In genomic region chr14:23326491-23327332, GRCh38 we compare ENCODE assay signal across 16 cellular contexts. TPM values are rescaled to one million over a fixed set of nuclear protein-coding genes. Genes with fewer than 3 reads are reported as not detected.
A peak's percentile ranks its signal among the peaks of the same experiment; 100 is the strongest.
DNase-seq lines count a peak whose midpoint lies in the region; TF ChIP-seq lines count a peak whose summit lies in the region.
"Had no signal": no experiment of that assay in that cellular context is flagged by ENCODE, and none has a peak within 500 bp of the region (broad histone marks: within the 10 kb centered on the region; RNA-seq: fewer than 3 reads in every experiment).

No MANE protein-coding gene starts in this region.

- H3K36me3 Mint-ChIP-seq in mesothelial cell of epicardium: peaks cover 11% of the 10 kb centered on the region
- peaks cover 0 to 42% (median 6%) of the 10 kb centered on the region in 3 donors for H3K36me3 Mint-ChIP-seq in CD8-positive, alpha-beta memory T cell
- H3K36me3 Mint-ChIP-seq: natural killer cell had no signal

- DNase-seq in NCI-H2171 treated with DMSO at 0.1 percent for 48 hours (lab: John Stamatoyannopoulos, UW): peak; percentile 12
- DNase-seq in NCI-H2171 (lab: John Stamatoyannopoulos, UW): no peak
- DNase-seq in mesothelial cell of epicardium (ENCODE audit: low spot score in 2 of 2, unreplicated experiment in 2 of 2): no peak
- no peak for DNase-seq in adrenal gland
- DNase-seq in CD8-positive, alpha-beta memory T cell: no peak
- DNase-seq: activated CD8-positive, alpha-beta T cell treated with anti-CD3 and anti-CD28 coated beads for 36 hours; CD4-positive, CD25-positive, alpha-beta regulatory T cell; GM23248; natural killer cell; NCI-H187; NCI-H510A treated with DMSO at 0.1 percent for 48 hours; stimulated activated naive CD8-positive, alpha-beta T cell treated with anti-CD3 and anti-CD28 coated beads, Interleukin-15, amount 100 ng/mL, for 72 hours had no signal

- no peaks in the 10 kb centered on the region for H3K27me3 ChIP-seq in adrenal gland
- H3K27me3 ChIP-seq in CD8-positive, alpha-beta memory T cell (ENCODE audit: insufficient read depth, low read length, poor library complexity, severe bottlenecking): no peaks in the 10 kb centered on the region

- no peaks in the 10 kb centered on the region for H3K9me3 Mint-ChIP-seq in mesothelial cell of epicardium
- no peaks in the 10 kb centered on the region for H3K9me3 Mint-ChIP-seq in CD8-positive, alpha-beta memory T cell
- H3K9me3 Mint-ChIP-seq: activated CD8-positive, alpha-beta T cell treated with anti-CD3 and anti-CD28 coated beads for 36 hours; CD4-positive, CD25-positive, alpha-beta regulatory T cell; natural killer cell; stimulated activated naive CD8-positive, alpha-beta T cell treated with anti-CD3 and anti-CD28 coated beads, Interleukin-15, amount 100 ng/mL, for 72 hours had no signal

- CTCF ChIA-PET in CD8-positive, alpha-beta memory T cell (lab: Charles Lee): interaction anchor here (1.1 to 2.5 kb wide), 9 partner anchors 9 to 68 kb away, joined by 3 to 23 read pairs (median 5); partner anchors contain the start of genes HOMEZ and PPP1R3E

- H3K27ac Mint-ChIP-seq in mesothelial cell of epicardium: peak overlapping the region; percentile 69
- H3K27ac Mint-ChIP-seq in CD8-positive, alpha-beta memory T cell: peak overlapping the region in 2 of 8 donors; percentile 22 to 41
- H3K27ac Mint-ChIP-seq: activated CD8-positive, alpha-beta T cell treated with anti-CD3 and anti-CD28 coated beads for 36 hours had no signal

- no peaks in the 10 kb centered on the region for H3K27me3 Mint-ChIP-seq in mesothelial cell of epicardium (ENCODE audit: low read depth)
- peaks cover 0 to 3% of the 10 kb centered on the region in 2 donors for H3K27me3 Mint-ChIP-seq in CD8-positive, alpha-beta memory T cell
- H3K27me3 Mint-ChIP-seq: activated CD8-positive, alpha-beta T cell treated with anti-CD3 and anti-CD28 coated beads for 36 hours; CD4-positive, CD25-positive, alpha-beta regulatory T cell; stimulated activated naive CD8-positive, alpha-beta T cell treated with anti-CD3 and anti-CD28 coated beads, Interleukin-15, amount 100 ng/mL, for 72 hours had no signal

- peaks cover 11 to 21% of the 10 kb centered on the region in 2 donors for H3K4me1 ChIP-seq in adrenal gland (replicated peaks in 1 of 2)
- peaks cover 13% of the 10 kb centered on the region for H3K4me1 ChIP-seq in CD8-positive, alpha-beta memory T cell (ENCODE audit: insufficient read depth, low read length)

- H3K4me1 Mint-ChIP-seq in mesothelial cell of epicardium: peaks cover 19% of the 10 kb centered on the region
- peaks cover 17 to 24% (median 19%) of the 10 kb centered on the region in 3 donors for H3K4me1 Mint-ChIP-seq in CD8-positive, alpha-beta memory T cell

- H3K9me3 ChIP-seq in adrenal gland (replicated peaks in 1 of 3): no peaks in the 10 kb centered on the region
- no peaks in the 10 kb centered on the region for H3K9me3 ChIP-seq in CD8-positive, alpha-beta memory T cell (ENCODE audit: low read length)

- TF ChIP-seq POLR2A in adrenal gland (IDR thresholded peaks at IDR 0.05): no peak

- intact Hi-C loops in adrenal gland (cut with DNase I): loop anchor here in 1 of 2 donors (10.0 kb wide), 2 partner anchors 62 to 238 kb away; partner anchors contain the start of gene AP1G2

- POLR2A ChIA-PET in CD8-positive, alpha-beta memory T cell (lab: Charles Lee): no interaction called here

- H3K4me3 ChIP-seq in adrenal gland: no peak overlapping the region
- H3K4me3 ChIP-seq in CD8-positive, alpha-beta memory T cell (ENCODE audit: low read length): no peak overlapping the region
- H3K4me3 ChIP-seq: GM23248, lung, SK-N-MC had no signal

- peaks cover 0 to 27% of the 10 kb centered on the region in 2 donors for H3K36me3 ChIP-seq in adrenal gland (replicated peaks in 1 of 2)
- H3K36me3 ChIP-seq in CD8-positive, alpha-beta memory T cell (ENCODE audit: insufficient read depth, low read length): peaks cover 20% of the 10 kb centered on the region

- no peak overlapping the region for H3K27ac ChIP-seq in adrenal gland
- no peak overlapping the region for H3K27ac ChIP-seq in CD8-positive, alpha-beta memory T cell (ENCODE audit: low read depth, low read length)
- H3K27ac ChIP-seq: GM23248 had no signal

- WGBS in adrenal gland, 4 donors: 70 to 78% (median 72%) methylated on average over 13 of the region's 13 CpGs

- H3K4me3 Mint-ChIP-seq in mesothelial cell of epicardium: no peak overlapping the region
- peak overlapping the region in 1 of 7 donors; percentile 31 for H3K4me3 Mint-ChIP-seq in CD8-positive, alpha-beta memory T cell
- H3K4me3 Mint-ChIP-seq: activated CD8-positive, alpha-beta T cell treated with anti-CD3 and anti-CD28 coated beads for 36 hours; natural killer cell; stimulated activated naive CD8-positive, alpha-beta T cell treated with anti-CD3 and anti-CD28 coated beads, Interleukin-15, amount 100 ng/mL, for 72 hours had no signal

- TF ChIP-seq CTCF in mesothelial cell of epicardium (IDR thresholded peaks at IDR 0.05; ENCODE audit: unreplicated experiment) (no peak), adrenal gland (IDR thresholded peaks at IDR 0.05) (no peak)

TF ChIP-seq in PFSK-1, 5 proteins besides CTCF, POLR2A, EP300 and RAD21:
- TF ChIP-seq POLR2AphosphoS5 (IDR thresholded peaks at IDR 0.05; ENCODE audit: low read depth, low read length) (peak; percentile 52; the same call in 1 of the 2 replicates), TAF1 (IDR thresholded peaks at IDR 0.05; ENCODE audit: borderline replicate concordance, insufficient read depth, low read length) (no peak)

RNA-seq across cellular contexts. Expression of gene PABPN1, which starts 5.5 kb away (rescaled TPM):
- polyA plus RNA-seq in PFSK-1 (2012; ENCODE audit: insufficient read length, low read depth): 75.5 TPM
- total RNA-seq in mesothelial cell of epicardium (354 to 362 TPM (median 361 TPM) in 3 replicates), adrenal gland (100 to 1,000 TPM in 3 of 8 donors, 10 to 100 TPM in 5; 18.3 to 200 (median 74.2) TPM)
- polyA plus RNA-seq in adrenal gland: 100 to 1,000 TPM in 2 of 3 donors, 10 to 100 TPM in 1; 97.8 to 632 (median 331) TPM
- 100 to 1,000 TPM; 308 TPM for total RNA-seq in CD8-positive, alpha-beta memory T cell
- 125 TPM for polyA plus RNA-seq in CD8-positive, alpha-beta memory T cell

RNA-seq across cellular contexts. Expression of gene BCL2L2, which starts 20.1 kb away (rescaled TPM):
- 30.6 TPM for polyA plus RNA-seq in PFSK-1 (2012; ENCODE audit: insufficient read length, low read depth)
- total RNA-seq in mesothelial cell of epicardium (27.1 to 30.1 TPM (median 27.9 TPM) in 3 replicates), adrenal gland (10 to 100 TPM; 28.6 to 51.8 (median 40.4) TPM)
- polyA plus RNA-seq in adrenal gland: 10 to 100 TPM; 16.8 to 54.6 (median 44.6) TPM
- total RNA-seq in CD8-positive, alpha-beta memory T cell: 1 to 10 TPM in 1 of 2 experiments, under 1 TPM in 1; 0.86 to 1.0 TPM
- 0.29 TPM for polyA plus RNA-seq in CD8-positive, alpha-beta memory T cell
- polyA plus RNA-seq: CD4-positive, CD25-positive, alpha-beta regulatory T cell had no signal

RNA-seq across cellular contexts. Expression of gene PPP1R3E, which starts 24.1 kb away (rescaled TPM):
- 1.8 TPM for polyA plus RNA-seq in PFSK-1 (2012; ENCODE audit: insufficient read length, low read depth)
- total RNA-seq in mesothelial cell of epicardium (9.3 to 11.5 TPM (median 10.7 TPM) in 3 replicates), adrenal gland (10 to 100 TPM in 4 of 8 donors, 1 to 10 TPM in 4; 2.2 to 16.6 (median 11.1) TPM)
- polyA plus RNA-seq in adrenal gland: 10 to 100 TPM; 16.8 to 82.8 (median 29.1) TPM
- total RNA-seq in CD8-positive, alpha-beta memory T cell: 10 to 100 TPM; 16.2 to 18.2 TPM
- 2.0 TPM for polyA plus RNA-seq in CD8-positive, alpha-beta memory T cell

RNA-seq across cellular contexts. Expression of gene SLC22A17, which starts 26.0 kb away (rescaled TPM):
- polyA plus RNA-seq in PFSK-1 (2012; ENCODE audit: insufficient read length, low read depth): 4.4 TPM
- total RNA-seq in mesothelial cell of epicardium (47.7 to 50.5 TPM (median 49.0 TPM) in 3 replicates), adrenal gland (10 to 100 TPM; 11.8 to 76.1 (median 25.0) TPM)
- 100 to 1,000 TPM in 1 of 3 donors, 10 to 100 TPM in 2; 14.5 to 121 (median 53.9) TPM for polyA plus RNA-seq in adrenal gland
- 1 to 10 TPM; 2.6 to 2.8 TPM for total RNA-seq in CD8-positive, alpha-beta memory T cell
- polyA plus RNA-seq in CD8-positive, alpha-beta memory T cell: 1.6 TPM
- total RNA-seq: HT-29 had no signal

RNA-seq across cellular contexts. Expression of gene EFS, which starts 38.3 kb away (rescaled TPM):
- not detected for polyA plus RNA-seq in PFSK-1 (2012; ENCODE audit: insufficient read length, low read depth)
- total RNA-seq in mesothelial cell of epicardium (76.8 to 82.1 TPM (median 81.2 TPM) in 3 replicates), adrenal gland (10 to 100 TPM in 1 of 8 donors, 1 to 10 TPM in 7; 2.1 to 12.9 (median 3.8) TPM)
- 10 to 100 TPM in 2 of 3 donors, 1 to 10 TPM in 1; 3.7 to 49.4 (median 11.1) TPM for polyA plus RNA-seq in adrenal gland
- not detected for total RNA-seq in CD8-positive, alpha-beta memory T cell
- not detected for polyA plus RNA-seq in CD8-positive, alpha-beta memory T cell
- total RNA-seq: activated CD8-positive, alpha-beta T cell treated with anti-CD3 and anti-CD28 coated beads for 36 hours; CD4-positive, CD25-positive, alpha-beta regulatory T cell; HT-29; natural killer cell had no signal
- polyA plus RNA-seq: CD4-positive, CD25-positive, alpha-beta regulatory T cell had no signal

Comparison
In these comparisons a context has a peak if more than half of its experiments do, and no peak if none do; other contexts are left out.
1. RNA of gene BCL2L2, which starts 20.1 kb away (total RNA-seq): 28.6 to 51.8 TPM in adrenal gland and 27.1 to 30.1 TPM in mesothelial cell of epicardium; 0.86 to 1.0 TPM in CD8-positive, alpha-beta memory T cell; every median in the first group is over 10 times any median in the second.